ENCODE assay signal across 25 cellular contexts in genomic region chr5:62585751-62586150, GRCh38. TPM values are rescaled to one million over a fixed set of nuclear protein-coding genes. Genes with fewer than 3 reads are reported as not detected.
DNase-seq lines count a peak whose midpoint lies in the region; ATAC-seq, FAIRE-seq and TF ChIP-seq lines count a peak whose summit lies in the region.
"Had no signal": no experiment of that assay in that cellular context is flagged by ENCODE, and none has a peak within 500 bp of the region (broad histone marks: within the 10 kb centered on the region; RNA-seq: fewer than 3 reads in every experiment).

No MANE protein-coding gene starts in this region.

- no peaks in the 10 kb centered on the region for H3K9me3 ChIP-seq in astrocyte (ENCODE audit: insufficient read depth, low read depth, low read length)
- H3K9me3 ChIP-seq in neutrophil = no peaks in the 10 kb centered on the region
- no peaks in the 10 kb centered on the region for H3K9me3 ChIP-seq in prostate gland
- H3K9me3 ChIP-seq: gastrocnemius medialis, upper lobe of right lung had no signal

- H3K27me3 ChIP-seq in astrocyte (ENCODE audit: insufficient read depth, low read length) (no peaks in the 10 kb centered on the region), neutrophil (no peaks in the 10 kb centered on the region), prostate gland (replicated peaks; ENCODE audit: insufficient read depth) (no peaks in the 10 kb centered on the region)
- H3K27me3 ChIP-seq: brain microvascular endothelial cell, gastrocnemius medialis, upper lobe of right lung had no signal

- TF ChIP-seq POLR2A in prostate gland (IDR thresholded peaks at IDR 0.05) = no peak

- peaks cover 20% of the 10 kb centered on the region for H3K4me1 Mint-ChIP-seq in activated CD8-positive, alpha-beta memory T cell treated with anti-CD3 and anti-CD28 coated beads, Interleukin-2, amount 10 ng/mL, durations not matched to agents 7 days and 5 days
- peaks cover 5% of the 10 kb centered on the region for H3K4me1 Mint-ChIP-seq in astrocyte (ENCODE audit: low read depth, unreplicated experiment)

- H3K4me3 Mint-ChIP-seq in activated CD8-positive, alpha-beta memory T cell treated with anti-CD3 and anti-CD28 coated beads, Interleukin-2, amount 10 ng/mL, durations not matched to agents 7 days and 5 days = no peak overlapping the region
- H3K4me3 Mint-ChIP-seq in astrocyte (ENCODE audit: unreplicated experiment) = no peak overlapping the region
- H3K4me3 Mint-ChIP-seq: activated naive CD4-positive, alpha-beta T cell treated with anti-CD3 and anti-CD28 coated beads for 36 hours; CD4-positive, alpha-beta T cell had no signal

- peaks cover 3% of the 10 kb centered on the region for H3K36me3 ChIP-seq in astrocyte (ENCODE audit: insufficient read depth, low read length)
- no peaks in the 10 kb centered on the region for H3K36me3 ChIP-seq in neutrophil
- H3K36me3 ChIP-seq in prostate gland = no peaks in the 10 kb centered on the region
- H3K36me3 ChIP-seq: brain microvascular endothelial cell, gastrocnemius medialis had no signal

- DNase-seq in activated CD8-positive, alpha-beta memory T cell treated with anti-CD3 and anti-CD28 coated beads, Interleukin-2, amount 10 ng/mL, durations not matched to agents 7 days and 5 days = no peak
- no peak for DNase-seq in activated CD8-positive, alpha-beta memory T cell treated with anti-CD3 and anti-CD28 coated beads, Interleukin-2, amount 50 U/mL, for 4 hours
- DNase-seq in OCI-M1 (lab: John Stamatoyannopoulos, UW) = peak; percentile 58
- DNase-seq in astrocyte (ENCODE audit: low read depth) = peak; percentile 15
- DNase-seq in activated CD4-positive, alpha-beta T cell treated with anti-CD3 and anti-CD28 coated beads for 1 hour = no peak
- no peak for DNase-seq in prostate gland (ENCODE audit: low spot score)
- DNase-seq: activated naive CD4-positive, alpha-beta T cell treated with anti-CD3 and anti-CD28 coated beads for 36 hours; brain microvascular endothelial cell; CD4-positive, alpha-beta T cell; cortex of kidney; DMS79 treated with DMSO at 0.1 percent for 48 hours; gastrocnemius medialis; left cardiac atrium; NCI-H2029; NCI-H446 treated with DMSO at 0.1 percent for 48 hours; occipital lobe; Right ventricle myocardium superior; stimulated activated naive CD8-positive, alpha-beta T cell treated with anti-CD3 and anti-CD28 coated beads, Interleukin-15, Interleukin-2, amounts not matched to agents 100 U/mL and 50 U/mL, for 24 hours; T-helper 1 cell; upper lobe of right lung had no signal

- CTCF ChIA-PET in activated CD8-positive, alpha-beta memory T cell treated with anti-CD3 and anti-CD28 coated beads, Interleukin-2, amount 10 ng/mL, durations not matched to agents 7 days and 5 days (lab: Charles Lee) = no interaction called here

- ATAC-seq in activated CD8-positive, alpha-beta memory T cell treated with anti-CD3 and anti-CD28 coated beads, Interleukin-2, amount 10 ng/mL, durations not matched to agents 7 days and 5 days = no peak
- no peak for ATAC-seq in HG03280 (IDR thresholded peaks at IDR 0.05; ENCODE audit: unreplicated experiment)
- ATAC-seq: activated CD4-positive, CD25-positive, alpha-beta regulatory T cell treated with anti-CD3 and anti-CD28 coated beads, Interleukin-2, amount 50 U/mL, for 24 hours; gastrocnemius medialis; sciatic nerve; stimulated activated naive CD8-positive, alpha-beta T cell treated with anti-CD3 and anti-CD28 coated beads, Interleukin-15, Interleukin-2, amounts not matched to agents 100 U/mL and 50 U/mL, for 24 hours; upper lobe of right lung had no signal

- peaks cover 11% of the 10 kb centered on the region for H3K36me3 Mint-ChIP-seq in activated CD8-positive, alpha-beta memory T cell treated with anti-CD3 and anti-CD28 coated beads, Interleukin-2, amount 10 ng/mL, durations not matched to agents 7 days and 5 days
- peaks cover 9% of the 10 kb centered on the region for H3K36me3 Mint-ChIP-seq in astrocyte (ENCODE audit: low read depth, unreplicated experiment)

- TF ChIP-seq CTCF in astrocyte (IDR thresholded peaks at IDR 0.05; ENCODE audit: insufficient read depth, low read depth, low read length) = no peak
- TF ChIP-seq CTCF in neutrophil (IDR thresholded peaks at IDR 0.05) = no peak
- no peak for TF ChIP-seq CTCF in prostate gland (IDR thresholded peaks at IDR 0.05)

- no peaks in the 10 kb centered on the region for H3K9me3 Mint-ChIP-seq in activated CD8-positive, alpha-beta memory T cell treated with anti-CD3 and anti-CD28 coated beads, Interleukin-2, amount 10 ng/mL, durations not matched to agents 7 days and 5 days (ENCODE audit: low read depth)
- peaks cover 1% of the 10 kb centered on the region for H3K9me3 Mint-ChIP-seq in astrocyte (ENCODE audit: unreplicated experiment)
- H3K9me3 Mint-ChIP-seq: activated naive CD4-positive, alpha-beta T cell treated with anti-CD3 and anti-CD28 coated beads for 36 hours; CD4-positive, alpha-beta T cell had no signal

- H3K27me3 Mint-ChIP-seq in activated CD8-positive, alpha-beta memory T cell treated with anti-CD3 and anti-CD28 coated beads, Interleukin-2, amount 10 ng/mL, durations not matched to agents 7 days and 5 days = no peaks in the 10 kb centered on the region
- no peaks in the 10 kb centered on the region for H3K27me3 Mint-ChIP-seq in astrocyte (ENCODE audit: low read depth, unreplicated experiment)
- H3K27me3 Mint-ChIP-seq: CD4-positive, alpha-beta T cell had no signal

- no peaks in the 10 kb centered on the region for H3K79me2 ChIP-seq in astrocyte (ENCODE audit: insufficient read depth, low read length)

- H3K4me1 ChIP-seq in astrocyte (ENCODE audit: insufficient read depth, low read length) (no peaks in the 10 kb centered on the region), neutrophil (ENCODE audit: control insufficient read depth in 1 of 2, insufficient read depth in 1 of 2, low read depth in 1 of 2, low read length in 1 of 2) (peaks cover 29 to 31% of the 10 kb centered on the region in 2 experiments), prostate gland (replicated peaks) (no peaks in the 10 kb centered on the region)
- H3K4me1 ChIP-seq: gastrocnemius medialis, upper lobe of right lung had no signal

- no peaks in the 10 kb centered on the region for H4K20me1 ChIP-seq in astrocyte (ENCODE audit: insufficient read depth, low read length)

- H3K9ac ChIP-seq in astrocyte (ENCODE audit: low read length) = no peak overlapping the region

- peak; percentile 43 for FAIRE-seq in astrocyte (lab: Jason Lieb, UNC)

- no peak overlapping the region for H3K4me2 ChIP-seq in astrocyte (ENCODE audit: low read length)

- no peak overlapping the region for H2AFZ ChIP-seq in astrocyte (ENCODE audit: low read depth, low read length)

- H3K27ac Mint-ChIP-seq in activated CD8-positive, alpha-beta memory T cell treated with anti-CD3 and anti-CD28 coated beads, Interleukin-2, amount 10 ng/mL, durations not matched to agents 7 days and 5 days = peak overlapping the region; percentile 31
- H3K27ac Mint-ChIP-seq in astrocyte (ENCODE audit: unreplicated experiment) = no peak overlapping the region
- H3K27ac Mint-ChIP-seq: activated naive CD4-positive, alpha-beta T cell treated with anti-CD3 and anti-CD28 coated beads for 36 hours; CD4-positive, alpha-beta T cell had no signal

- intact Hi-C loops in prostate gland (cut with DNase I) = no loop called here

- H3K4me3 ChIP-seq in astrocyte (ENCODE audit: insufficient read depth, low read depth, low read length) (no peak overlapping the region), neutrophil (ENCODE audit: low read depth in 1 of 2, low read length in 1 of 2) (no peak overlapping the region), prostate gland (no peak overlapping the region)
- H3K4me3 ChIP-seq: gastrocnemius medialis, upper lobe of right lung had no signal

- no peak overlapping the region for H3K27ac ChIP-seq in astrocyte (ENCODE audit: low read depth, low read length)
- peak overlapping the region; percentile 58 for H3K27ac ChIP-seq in neutrophil
- H3K27ac ChIP-seq in prostate gland = no peak overlapping the region
- H3K27ac ChIP-seq: brain microvascular endothelial cell, epithelial cell of prostate, gastrocnemius medialis, upper lobe of right lung had no signal

RNA-seq across cellular contexts. Expression of gene LRRC70, which starts 7.1 kb away (rescaled TPM):
- 1 to 10 TPM in 1 of 2 experiments, under 1 TPM in 1; 0.42 to 1.2 TPM for total RNA-seq in activated CD8-positive, alpha-beta memory T cell treated with anti-CD3 and anti-CD28 coated beads, Interleukin-2, amount 10 ng/mL, durations not matched to agents 7 days and 5 days
- 0.64 and 0.72 TPM in 2 replicates for total RNA-seq in astrocyte
- 1 to 10 TPM in 1 of 2 donors, under 1 TPM in 1; 0.36 to 3.1 TPM for total RNA-seq in prostate gland

Comparison
In these comparisons a context has a peak if more than half of its experiments do, and no peak if none do; other contexts are left out.
1. DNase-seq: peak in OCI-M1 (single experiment) and astrocyte (single experiment); none in activated CD8-positive, alpha-beta memory T cell treated with anti-CD3 and anti-CD28 coated beads, Interleukin-2, amount 10 ng/mL, durations not matched to agents 7 days and 5 days (single experiment), activated CD8-positive, alpha-beta memory T cell treated with anti-CD3 and anti-CD28 coated beads, Interleukin-2, amount 50 U/mL, for 4 hours (single experiment), activated CD4-positive, alpha-beta T cell treated with anti-CD3 and anti-CD28 coated beads for 1 hour (single experiment) and prostate gland (single experiment).